In the genomic region with DNA sequence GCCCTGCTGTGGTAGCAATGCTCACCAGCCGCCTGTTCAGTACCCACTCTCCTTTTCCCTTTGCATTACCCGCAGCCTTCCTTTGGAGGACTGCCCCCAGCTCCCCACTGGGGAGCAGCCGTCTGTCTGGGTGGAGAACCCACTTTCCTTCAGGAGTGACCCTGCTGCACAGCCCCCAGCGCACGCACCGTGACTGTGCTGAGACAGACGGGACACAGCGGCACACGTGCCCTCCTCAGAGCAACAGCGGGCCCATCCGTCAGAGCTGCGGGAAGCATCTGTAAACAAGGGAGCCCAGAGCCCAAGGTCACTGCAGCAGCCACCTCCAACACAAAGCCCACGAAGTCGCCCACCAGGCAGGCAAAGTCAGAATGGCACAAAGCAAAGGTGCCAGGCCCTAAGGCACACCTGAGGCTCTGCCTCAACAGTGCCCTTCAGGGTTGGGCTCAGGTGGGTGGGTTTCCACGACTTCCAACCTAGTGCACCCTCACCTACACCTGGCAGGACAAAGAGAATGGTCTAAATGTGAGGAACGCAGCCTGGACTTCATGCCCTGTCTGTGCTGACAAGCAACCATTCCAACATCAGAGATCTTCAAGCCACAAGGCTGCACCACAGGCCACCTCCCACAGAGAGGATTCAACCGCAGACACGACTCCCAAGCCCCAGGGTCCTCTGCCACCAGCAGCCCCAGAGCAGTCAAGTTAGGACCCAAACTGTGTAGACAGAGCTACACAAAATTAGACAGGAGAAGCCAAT, we compare ENCODE assay signal across 1 cellular context.
TF ChIP-seq lines count a peak whose summit lies in the region.

No MANE protein-coding gene starts in this region.

TF ChIP-seq in HepG2, 621 proteins besides CTCF, POLR2A, EP300 and RAD21 (continued from another document and continues in another):
- TF ChIP-seq GMEB1 (CRISPR knock-in tag; IDR thresholded peaks at IDR 0.05; ENCODE audit: borderline replicate concordance) (peak; percentile 27; the same call in 1 of the 2 replicates), ZBED4 (CRISPR knock-in tag; IDR thresholded peaks at IDR 0.05; ENCODE audit: borderline replicate concordance) (no peak), FOXP1 (IDR thresholded peaks at IDR 0.05) (0 out of 2 replicates have a peak, but pooled peaks have one; percentile 16), FOXP1 (CRISPR knock-in tag; IDR thresholded peaks at IDR 0.05) (peak; percentile 85), ZSCAN30 (CRISPR knock-in tag; IDR thresholded peaks at IDR 0.05) (no peak), ZNF367 (CRISPR knock-in tag; IDR thresholded peaks at IDR 0.05; ENCODE audit: borderline replicate concordance) (no peak), ZNF180 (CRISPR knock-in tag; IDR thresholded peaks at IDR 0.05; ENCODE audit: borderline replicate concordance, low read depth) (no peak), ZBTB26 (CRISPR knock-in tag; IDR thresholded peaks at IDR 0.05; ENCODE audit: borderline replicate concordance) (peak; percentile 45; the same call in 1 of the 2 replicates), ZNF142 (CRISPR knock-in tag; IDR thresholded peaks at IDR 0.05) (no peak), ZSCAN9 (CRISPR knock-in tag; IDR thresholded peaks at IDR 0.05; ENCODE audit: borderline replicate concordance) (peak; percentile 75), MAFG (CRISPR knock-in tag; IDR thresholded peaks at IDR 0.05) (no peak), ZNF782 (CRISPR knock-in tag; IDR thresholded peaks at IDR 0.05; ENCODE audit: borderline replicate concordance) (no peak), ATF7-NPFF (CRISPR knock-in tag; IDR thresholded peaks at IDR 0.05; ENCODE audit: low read depth) (no peak), ZMAT3 (CRISPR knock-in tag; conservative IDR thresholded peaks at IDR 0.05) (peak; percentile 82; the same call in 1 of the 2 replicates), ARID4A (CRISPR knock-in tag; IDR thresholded peaks at IDR 0.05; ENCODE audit: borderline replicate concordance) (peak; percentile 86), TAF15 (IDR thresholded peaks at IDR 0.05; ENCODE audit: low read depth, low read length, poor library complexity, severe bottlenecking) (peak; percentile 73)
- TF ChIP-seq, protein P1, sequence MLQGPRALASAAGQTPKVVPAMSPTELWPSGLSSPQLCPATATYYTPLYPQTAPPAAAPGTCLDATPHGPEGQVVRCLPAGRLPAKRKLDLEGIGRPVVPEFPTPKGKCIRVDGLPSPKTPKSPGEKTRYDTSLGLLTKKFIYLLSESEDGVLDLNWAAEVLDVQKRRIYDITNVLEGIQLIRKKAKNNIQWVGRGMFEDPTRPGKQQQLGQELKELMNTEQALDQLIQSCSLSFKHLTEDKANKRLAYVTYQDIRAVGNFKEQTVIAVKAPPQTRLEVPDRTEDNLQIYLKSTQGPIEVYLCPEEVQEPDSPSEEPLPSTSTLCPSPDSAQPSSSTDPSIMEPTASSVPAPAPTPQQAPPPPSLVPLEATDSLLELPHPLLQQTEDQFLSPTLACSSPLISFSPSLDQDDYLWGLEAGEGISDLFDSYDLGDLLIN (CRISPR knock-in tag; IDR thresholded peaks at IDR 0.05; ENCODE audit: borderline replicate concordance), result peak; percentile 21; the same call in 1 of the 2 replicates
- TF ChIP-seq, protein P2, sequence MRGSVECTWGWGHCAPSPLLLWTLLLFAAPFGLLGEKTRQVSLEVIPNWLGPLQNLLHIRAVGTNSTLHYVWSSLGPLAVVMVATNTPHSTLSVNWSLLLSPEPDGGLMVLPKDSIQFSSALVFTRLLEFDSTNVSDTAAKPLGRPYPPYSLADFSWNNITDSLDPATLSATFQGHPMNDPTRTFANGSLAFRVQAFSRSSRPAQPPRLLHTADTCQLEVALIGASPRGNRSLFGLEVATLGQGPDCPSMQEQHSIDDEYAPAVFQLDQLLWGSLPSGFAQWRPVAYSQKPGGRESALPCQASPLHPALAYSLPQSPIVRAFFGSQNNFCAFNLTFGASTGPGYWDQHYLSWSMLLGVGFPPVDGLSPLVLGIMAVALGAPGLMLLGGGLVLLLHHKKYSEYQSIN (CRISPR knock-in tag; IDR thresholded peaks at IDR 0.05; ENCODE audit: borderline replicate concordance), result no peak
- TF ChIP-seq, protein P3, sequence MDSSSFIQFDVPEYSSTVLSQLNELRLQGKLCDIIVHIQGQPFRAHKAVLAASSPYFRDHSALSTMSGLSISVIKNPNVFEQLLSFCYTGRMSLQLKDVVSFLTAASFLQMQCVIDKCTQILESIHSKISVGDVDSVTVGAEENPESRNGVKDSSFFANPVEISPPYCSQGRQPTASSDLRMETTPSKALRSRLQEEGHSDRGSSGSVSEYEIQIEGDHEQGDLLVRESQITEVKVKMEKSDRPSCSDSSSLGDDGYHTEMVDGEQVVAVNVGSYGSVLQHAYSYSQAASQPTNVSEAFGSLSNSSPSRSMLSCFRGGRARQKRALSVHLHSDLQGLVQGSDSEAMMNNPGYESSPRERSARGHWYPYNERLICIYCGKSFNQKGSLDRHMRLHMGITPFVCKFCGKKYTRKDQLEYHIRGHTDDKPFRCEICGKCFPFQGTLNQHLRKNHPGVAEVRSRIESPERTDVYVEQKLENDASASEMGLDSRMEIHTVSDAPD (CRISPR knock-in tag; IDR thresholded peaks at IDR 0.05), result no peak
- TF ChIP-seq, protein P4, sequence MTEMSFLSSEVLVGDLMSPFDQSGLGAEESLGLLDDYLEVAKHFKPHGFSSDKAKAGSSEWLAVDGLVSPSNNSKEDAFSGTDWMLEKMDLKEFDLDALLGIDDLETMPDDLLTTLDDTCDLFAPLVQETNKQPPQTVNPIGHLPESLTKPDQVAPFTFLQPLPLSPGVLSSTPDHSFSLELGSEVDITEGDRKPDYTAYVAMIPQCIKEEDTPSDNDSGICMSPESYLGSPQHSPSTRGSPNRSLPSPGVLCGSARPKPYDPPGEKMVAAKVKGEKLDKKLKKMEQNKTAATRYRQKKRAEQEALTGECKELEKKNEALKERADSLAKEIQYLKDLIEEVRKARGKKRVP (CRISPR knock-in tag; IDR thresholded peaks at IDR 0.05), result no peak; a peak in 1 of 4 replicates
